Comparison of ENCODE assay signal across 12 cellular contexts in the genomic region with DNA sequence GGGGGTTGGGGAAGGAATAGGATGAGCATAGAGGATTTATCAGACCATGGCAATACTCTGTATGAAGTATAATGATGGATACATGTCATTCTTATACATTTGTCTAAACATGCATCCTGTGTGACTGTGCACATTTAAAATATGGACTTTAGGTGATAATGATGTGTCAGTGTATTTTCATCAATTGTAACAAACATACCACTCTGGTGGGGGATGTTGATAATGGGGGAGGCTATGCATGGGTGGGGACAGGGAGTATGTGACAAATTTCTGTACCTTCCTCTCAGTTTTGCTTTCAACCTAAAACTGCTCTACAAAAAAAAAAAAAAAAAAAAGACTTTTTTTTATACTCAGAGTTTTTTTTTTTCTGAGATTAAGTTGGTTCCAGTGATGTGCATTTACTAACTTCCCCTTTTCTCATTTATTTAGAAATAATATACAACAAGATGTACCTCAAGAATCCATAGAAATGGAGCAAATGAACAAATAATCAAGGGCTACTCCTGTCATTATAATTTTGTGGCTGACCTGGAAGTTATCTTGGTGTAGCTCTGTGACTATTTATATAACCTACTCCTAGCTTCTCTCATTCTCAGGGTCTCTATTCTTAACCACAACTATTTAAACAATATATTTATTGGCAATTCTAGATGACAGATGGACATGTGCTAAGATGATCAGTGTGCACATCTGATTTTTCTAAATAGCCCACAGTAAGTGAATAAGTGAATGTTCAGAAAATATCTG.
DNase-seq lines count a peak whose midpoint lies in the region; ATAC-seq and TF ChIP-seq lines count a peak whose summit lies in the region.
"Had no signal": no experiment of that assay in that cellular context is flagged by ENCODE, and none has a peak within 500 bp of the region (broad histone marks: within the 10 kb centered on the region; RNA-seq: fewer than 3 reads in every experiment).

No MANE protein-coding gene starts in this region.

- H3K36me3 ChIP-seq in hepatocyte (replicated peaks; ENCODE audit: insufficient read depth, low read depth): no peaks in the 10 kb centered on the region
- H3K36me3 ChIP-seq: right lobe of liver had no signal

- TF ChIP-seq CTCF in GM13977 (IDR thresholded peaks at IDR 0.05; ENCODE audit: extremely low read depth, insufficient read depth, missing control alignments) (no peak), hepatocyte (IDR thresholded peaks at IDR 0.05; ENCODE audit: poor library complexity) (no peak)

- in situ Hi-C loops in GM13977 (cut with MboI; ENCODE audit: low pct_unique_long_range_greater_than_20kb, low sequenced_read_pairs, unreplicated experiment): no loop called here
- in situ Hi-C loops in KBM-7 (cut with MboI; ENCODE audit: low pct_unique_long_range_greater_than_20kb, low sequenced_read_pairs): no loop called here

- ATAC-seq in GM19438 (IDR thresholded peaks at IDR 0.05; ENCODE audit: low read depth, unreplicated experiment) (peak; percentile 83), HG02885 (IDR thresholded peaks at IDR 0.05; ENCODE audit: poor library complexity, unreplicated experiment) (peak; percentile 90)
- ATAC-seq: right lobe of liver had no signal

- H3K4me3 ChIP-seq in hepatocyte: no peak overlapping the region
- H3K4me3 ChIP-seq: right lobe of liver had no signal

- H2AFZ ChIP-seq in hepatocyte: no peak overlapping the region

- H3K4me1 ChIP-seq in hepatocyte (ENCODE audit: insufficient read depth): no peaks in the 10 kb centered on the region
- H3K4me1 ChIP-seq: right lobe of liver had no signal

- H3K4me2 ChIP-seq in hepatocyte: no peak overlapping the region

- H4K20me1 ChIP-seq in hepatocyte (ENCODE audit: insufficient read depth, poor library complexity, severe bottlenecking): no peaks in the 10 kb centered on the region

- H3K79me2 ChIP-seq in hepatocyte: no peaks in the 10 kb centered on the region

- H3K9me2 ChIP-seq in hepatocyte (replicated peaks; ENCODE audit: insufficient read depth): no peaks in the 10 kb centered on the region

- H3K9me3 ChIP-seq in hepatocyte (ENCODE audit: low read depth): no peaks in the 10 kb centered on the region
- H3K9me3 ChIP-seq: right lobe of liver had no signal

- DNase-seq in GM13977 (ENCODE audit: low spot score) (peak; percentile 9), KBM-7 (peak; percentile 25), HT-29 (ENCODE audit: low spot score) (no peak), KG1 (lab: John Stamatoyannopoulos, UW) (no peak), NCI-H1105 treated with DMSO at 0.1 percent for 48 hours (lab: John Stamatoyannopoulos, UW) (no peak), hepatocyte (ENCODE audit: low spot score) (no peak)
- DNase-seq: cerebellar nuclear complex, glutamatergic neuron, IMR-90, right lobe of liver had no signal

- H3K27ac ChIP-seq in hepatocyte: no peak overlapping the region
- H3K27ac ChIP-seq: right lobe of liver had no signal

- no peaks in the 10 kb centered on the region for H3K27me3 ChIP-seq in hepatocyte
- H3K27me3 ChIP-seq: right lobe of liver had no signal

Comparison
In these comparisons a context has a peak if more than half of its experiments do, and no peak if none do; other contexts are left out.
1. DNase-seq: peak in GM13977 (single experiment) and KBM-7 (single experiment); none in HT-29 (single experiment), KG1 (single experiment), NCI-H1105 treated with DMSO at 0.1 percent for 48 hours (single experiment) and hepatocyte (single experiment).